In the genomic region with DNA sequence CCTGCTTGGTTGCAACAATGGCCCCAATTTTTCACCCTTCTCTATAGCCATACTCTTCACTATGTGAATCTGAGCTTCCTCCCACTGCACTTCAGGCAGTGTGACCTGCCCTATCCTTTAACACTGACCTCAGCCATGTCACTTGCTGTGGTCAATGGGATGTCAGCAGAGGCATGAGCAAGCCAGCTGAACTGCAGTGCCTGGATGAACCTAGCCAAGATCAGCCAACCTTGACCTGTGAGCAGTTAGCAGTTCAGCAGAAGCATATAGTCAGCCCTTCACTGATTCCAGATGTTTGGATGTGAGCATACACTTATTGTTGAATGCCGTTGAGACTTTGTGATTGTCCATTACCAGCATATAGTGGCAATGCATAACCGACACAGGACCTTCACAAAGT, we compare ENCODE assay signal across 19 cellular contexts.
A peak's percentile ranks its signal among the peaks of the same experiment; 100 is the strongest.
DNase-seq lines count a peak whose midpoint lies in the region; ATAC-seq, FAIRE-seq and TF ChIP-seq lines count a peak whose summit lies in the region.
"Had no signal": no experiment of that assay in that cellular context is flagged by ENCODE, and none has a peak within 500 bp of the region (broad histone marks: within the 10 kb centered on the region; RNA-seq: fewer than 3 reads in every experiment).

No MANE protein-coding gene starts in this region.

- FAIRE-seq in GM18507 (lab: Jason Lieb, UNC) (peak; percentile 72), GM12878 (lab: Jason Lieb, UNC) (peak; percentile 75)
- FAIRE-seq: G401.6, H54 had no signal

- TF ChIP-seq CTCF in Loucy (conservative IDR thresholded peaks at IDR 0.05; ENCODE audit: low read length) (no peak), GM12878 (IDR thresholded peaks at IDR 0.05 in 2 of 3, conservative IDR thresholded peaks at IDR 0.05 in 1 of 3; ENCODE audit: control insufficient read depth in 2 of 3, extremely low read depth in 1 of 3, insufficient read depth in 1 of 3, low read depth in 3 of 3, low read length in 3 of 3) (no peak)

- in situ Hi-C loops in GM12878 (cut with MboI), result no loop called here

- TF ChIP-seq POLR2A in GM12878 (IDR thresholded peaks at IDR 0.05; ENCODE audit: low read depth, low read length), result no peak

- no peak overlapping the region for H2AFZ ChIP-seq in Loucy (ENCODE audit: low read length)
- no peak overlapping the region for H2AFZ ChIP-seq in GM12878 (ENCODE audit: control insufficient read depth, low read depth, low read length)

- SMC1A ChIA-PET in GM12878 (lab: Charles Lee; ENCODE audit: uncharacterized antibody, unreplicated experiment), result interaction anchor here (0.9 to 1.6 kb wide), 4 partner anchors 9 to 80 kb away, joined by 3 to 4 read pairs (median 3); no protein-coding TSS in a partner anchor

- POLR2A ChIA-PET in GM12878 (lab: Charles Lee), result interaction anchor here (0.5 kb wide), 1 partner anchor 155 kb away, joined by 3 read pairs; no protein-coding TSS in a partner anchor
- POLR2A ChIA-PET in CD4-positive, alpha-beta memory T cell (lab: Charles Lee; ENCODE audit: partially characterized antibody), result no interaction called here

- RAD21 ChIA-PET in GM12878 (lab: Charles Lee; ENCODE audit: unreplicated experiment), result interaction anchor here (0.7 kb wide), 1 partner anchor 60 kb away, joined by 3 read pairs; no protein-coding TSS in a partner anchor

- no peaks in the 10 kb centered on the region for H3K9me2 ChIP-seq in Loucy (replicated peaks; ENCODE audit: low read depth, low read length)

- no peaks in the 10 kb centered on the region for H3F3A ChIP-seq in Loucy (ENCODE audit: low read depth)

- H3K9ac ChIP-seq in Loucy (ENCODE audit: low read depth, low read length, poor library complexity, severe bottlenecking) (no peak overlapping the region), GM12878 (ENCODE audit: control insufficient read depth, insufficient read depth, low read length) (no peak overlapping the region)
- H3K9ac ChIP-seq: BLaER1 had no signal

- no peak for TF ChIP-seq RAD21 in GM12878 (IDR thresholded peaks at IDR 0.05; ENCODE audit: insufficient read depth, low read depth, low read length)

- ATAC-seq in GM12878 (peak; percentile 55), GM19452 (IDR thresholded peaks at IDR 0.05; ENCODE audit: unreplicated experiment) (no peak)
- ATAC-seq: CD8-positive, alpha-beta T cell; Panc1 had no signal

- 67% methylated on average over 2 of the region's 2 CpGs for WGBS in GM12878 (ENCODE audit: insufficient coverage, insufficient replicate concordance, low lambda C conversion rate, missing lambda C conversion rate)

- H3K4me1 ChIP-seq in Loucy (ENCODE audit: insufficient read depth, low read length, poor library complexity, severe bottlenecking), result peaks cover 22% of the 10 kb centered on the region
- peaks cover 29% of the 10 kb centered on the region for H3K4me1 ChIP-seq in GM12878 (ENCODE audit: control insufficient read depth, insufficient read depth, low read length)
- peaks cover 11% of the 10 kb centered on the region for H3K4me1 ChIP-seq in CD4-positive, alpha-beta memory T cell (ENCODE audit: insufficient read depth, low read length)

- no peaks in the 10 kb centered on the region for H3K9me3 ChIP-seq in Loucy (ENCODE audit: insufficient read depth, low read depth, low read length)
- peaks cover 8% of the 10 kb centered on the region; the same call in 1 of the 3 replicates for H3K9me3 ChIP-seq in GM12878 (replicated peaks; ENCODE audit: control insufficient read depth, insufficient read depth, low read length)
- H3K9me3 ChIP-seq in CD4-positive, alpha-beta memory T cell (ENCODE audit: control insufficient read depth in 1 of 2, low read length in 2 of 2), result no peaks in the 10 kb centered on the region

- no peak overlapping the region for H3K27ac ChIP-seq in GM12878 (ENCODE audit: control insufficient read depth, insufficient read depth)
- H3K27ac ChIP-seq in CD4-positive, alpha-beta memory T cell (ENCODE audit: low read depth, low read length), result no peak overlapping the region
- H3K27ac ChIP-seq: BLaER1 had no signal

- H3K36me3 ChIP-seq in Loucy (ENCODE audit: insufficient read depth, low read length) (no peaks in the 10 kb centered on the region), GM12878 (ENCODE audit: control insufficient read depth in 2 of 2, insufficient read depth in 2 of 2, low read length in 1 of 2) (no peaks in the 10 kb centered on the region)
- no peaks in the 10 kb centered on the region for H3K36me3 ChIP-seq in CD4-positive, alpha-beta memory T cell (ENCODE audit: insufficient read depth, low read length)
- H3K36me3 ChIP-seq: BLaER1 had no signal

- peaks cover 2 to 8% of the 10 kb centered on the region in 2 donors for H3K27me3 Mint-ChIP-seq in CD4-positive, alpha-beta memory T cell

- CTCF ChIA-PET in GM12878 (lab: Yijun Ruan, JAX), result interaction anchor here (1.3 kb wide), 1 partner anchor 52 kb away, joined by 4 read pairs; no protein-coding TSS in a partner anchor
- CTCF ChIA-PET in CD4-positive, alpha-beta memory T cell (lab: Charles Lee; ENCODE audit: partially characterized antibody), result no interaction called here

- no peaks in the 10 kb centered on the region for H4K20me1 ChIP-seq in Loucy (ENCODE audit: insufficient read depth, low read length, poor library complexity, severe bottlenecking)
- no peaks in the 10 kb centered on the region for H4K20me1 ChIP-seq in GM12878 (ENCODE audit: control insufficient read depth, insufficient read depth)

- DNase-seq in GM18507 (ENCODE audit: extremely low spot score, insufficient read length, low read depth) (no peak), GM12878 (ENCODE audit: low read depth, low spot score) (no peak), renal cortical epithelial cell (ENCODE audit: low read depth) (peak; percentile 22), KG1 (lab: John Stamatoyannopoulos, UW) (no peak)
- DNase-seq in CD4-positive, alpha-beta memory T cell, result no peak
- DNase-seq: CD8-positive, alpha-beta T cell; NCI-H1092; NCI-H1436; NCI-H187 treated with DMSO at 0.1 percent for 48 hours; NCI-H2107; NCI-H446 treated with DMSO at 0.1 percent for 48 hours; NCI-H69; T-cell had no signal

- no peak overlapping the region for H3K4me3 Mint-ChIP-seq in CD4-positive, alpha-beta memory T cell

- H3K4me2 ChIP-seq in Loucy (ENCODE audit: low read depth, low read length, poor library complexity, severe bottlenecking) (peak overlapping the region; percentile 67), GM12878 (ENCODE audit: control insufficient read depth, insufficient read depth) (peak overlapping the region; percentile 34; the same call in 1 of the 2 replicates)

- H3K9me3 Mint-ChIP-seq in CD4-positive, alpha-beta memory T cell, result peaks cover 0 to 15% (median 3%) of the 10 kb centered on the region in 8 donors
- H3K9me3 Mint-ChIP-seq: CD8-positive, alpha-beta T cell had no signal

- no peaks in the 10 kb centered on the region for H3K79me2 ChIP-seq in Loucy (ENCODE audit: insufficient read depth, low read length)
- no peaks in the 10 kb centered on the region for H3K79me2 ChIP-seq in GM12878 (ENCODE audit: control insufficient read depth, insufficient read depth, low read length)

- no peak for TF ChIP-seq EP300 in GM12878 (IDR thresholded peaks at IDR 0.05; ENCODE audit: borderline replicate concordance in 1 of 2, control insufficient read depth in 1 of 2, low read depth in 2 of 2, low read length in 2 of 2)

- H3K27ac Mint-ChIP-seq in CD4-positive, alpha-beta memory T cell, result no peak overlapping the region
- H3K27ac Mint-ChIP-seq: CD8-positive, alpha-beta T cell; T-cell had no signal

- no TSS peak for BruUV-seq in GM12878 (replicated peaks; lab: Mats Ljungman, UMichigan)

- intact Hi-C loops in GM12878 (cut with micrococcal nuclease; ENCODE audit: unreplicated experiment), result no loop called here
- intact Hi-C loops in CD4-positive, alpha-beta memory T cell (cut with micrococcal nuclease), result no loop called here

- no peaks in the 10 kb centered on the region for H3K36me3 Mint-ChIP-seq in CD4-positive, alpha-beta memory T cell
- H3K36me3 Mint-ChIP-seq: CD8-positive, alpha-beta T cell; T-cell had no signal

- peaks cover 6 to 17% (median 9%) of the 10 kb centered on the region in 4 donors for H3K4me1 Mint-ChIP-seq in CD4-positive, alpha-beta memory T cell

- H3K4me3 ChIP-seq in Loucy (ENCODE audit: low read length, poor library complexity, severe bottlenecking) (no peak overlapping the region), GM12878 (no peak overlapping the region)
- H3K4me3 ChIP-seq in CD4-positive, alpha-beta memory T cell (ENCODE audit: low read length in 2 of 2), result no peak overlapping the region
- H3K4me3 ChIP-seq: BLaER1 had no signal

- peaks cover 39% of the 10 kb centered on the region for H3K27me3 ChIP-seq in Loucy (ENCODE audit: insufficient read depth, low read length, poor library complexity, severe bottlenecking)
- H3K27me3 ChIP-seq in GM12878 (replicated peaks in 1 of 2; ENCODE audit: control insufficient read depth in 2 of 2, insufficient read depth in 2 of 2, low read length in 1 of 2), result no peaks in the 10 kb centered on the region; a peak in 1 of 4 replicates
- no peaks in the 10 kb centered on the region for H3K27me3 ChIP-seq in CD4-positive, alpha-beta memory T cell (ENCODE audit: insufficient read depth, low read length)

TF ChIP-seq in GM12878, 131 proteins besides CTCF, POLR2A, EP300 and RAD21 (continues in another document):
- TF ChIP-seq IKZF2 (IDR thresholded peaks at IDR 0.05), result no peak
